Comparison of ENCODE assay signal across 8 cellular contexts in genomic region chr14:37197421-37198272, GRCh38. TPM values are rescaled to one million over a fixed set of nuclear protein-coding genes. Genes with fewer than 3 reads are reported as not detected.
A peak's percentile ranks its signal among the peaks of the same experiment; 100 is the strongest.
DNase-seq lines count a peak whose midpoint lies in the region; ATAC-seq and TF ChIP-seq lines count a peak whose summit lies in the region.

MIPOL1 (plus strand) TSS chr14:37197937; CDS start chr14:37247889, 49,952 bp downstream.

- H3K4me1 ChIP-seq in mucosa of rectum (ENCODE audit: control insufficient read depth in 2 of 2, insufficient read depth in 2 of 2, low read length in 2 of 2) (no peaks in the 10 kb centered on the region), subcutaneous abdominal adipose tissue (ENCODE audit: control insufficient read depth in 5 of 5, insufficient read depth in 5 of 5, low read length in 5 of 5) (peaks cover 0 to 11% (median 9%) of the 10 kb centered on the region in 5 donors)

- peak within 1 kb of the TSS; percentile 38 for H3K4me3 Mint-ChIP-seq in activated CD8-positive, alpha-beta T cell treated with anti-CD3 and anti-CD28 coated beads for 36 hours

- CTCF ChIA-PET in activated CD8-positive, alpha-beta T cell treated with anti-CD3 and anti-CD28 coated beads for 36 hours (lab: Charles Lee) = no interaction called here

- intact Hi-C loops in activated CD8-positive, alpha-beta T cell treated with anti-CD3 and anti-CD28 coated beads for 36 hours (cut with micrococcal nuclease) = no loop called here

- H3K27ac ChIP-seq in mucosa of rectum (ENCODE audit: low read depth in 2 of 2, low read length in 2 of 2) (peak within 1 kb of the TSS; percentile 77), subcutaneous abdominal adipose tissue (ENCODE audit: low read depth, low read length) (peak within 1 kb of the TSS; percentile 87)

- H3K9me3 ChIP-seq in mucosa of rectum (ENCODE audit: control insufficient read depth in 2 of 2, low read length in 2 of 2) = no peaks in the 10 kb centered on the region
- H3K9me3 ChIP-seq in subcutaneous abdominal adipose tissue (ENCODE audit: control insufficient read depth in 5 of 5, low read length in 5 of 5) = no peaks in the 10 kb centered on the region

- no peak within 1 kb of the TSS for H3K27ac Mint-ChIP-seq in activated CD8-positive, alpha-beta T cell treated with anti-CD3 and anti-CD28 coated beads for 36 hours

- POLR2A ChIA-PET in activated CD8-positive, alpha-beta T cell treated with anti-CD3 and anti-CD28 coated beads for 36 hours (lab: Charles Lee) = no interaction called here

- TF ChIP-seq CTCF in activated CD8-positive, alpha-beta T cell treated with anti-CD3 and anti-CD28 coated beads for 36 hours (IDR thresholded peaks at IDR 0.05) = no peak
- TF ChIP-seq CTCF in fibroblast of pulmonary artery (IDR thresholded peaks at IDR 0.05; ENCODE audit: low read length, missing control alignments) = peak; percentile 28

- H3K9ac ChIP-seq in mucosa of rectum (ENCODE audit: low read depth in 1 of 2, low read length in 2 of 2) (peak within 1 kb of the TSS; percentile 70 to 75), subcutaneous abdominal adipose tissue (ENCODE audit: low read length in 5 of 5) (peak within 1 kb of the TSS; percentile 74 to 96 (median 78))

- DNase-seq in NCI-H2107 treated with DMSO at 0.1 percent for 48 hours (lab: John Stamatoyannopoulos, UW; ENCODE audit: unreplicated experiment) (peak; percentile 89), fibroblast of pulmonary artery (ENCODE audit: low read depth) (peak; percentile 91)
- DNase-seq in activated CD8-positive, alpha-beta T cell treated with anti-CD3 and anti-CD28 coated beads for 36 hours = peak; percentile 4

- H3K36me3 ChIP-seq in mucosa of rectum (ENCODE audit: control insufficient read depth in 2 of 2, insufficient read depth in 2 of 2, low read length in 2 of 2) = no peaks in the 10 kb centered on the region
- H3K36me3 ChIP-seq in subcutaneous abdominal adipose tissue (ENCODE audit: control insufficient read depth in 5 of 5, insufficient read depth in 5 of 5, low read length in 5 of 5) = no peaks in the 10 kb centered on the region

- H3K27me3 Mint-ChIP-seq in activated CD8-positive, alpha-beta T cell treated with anti-CD3 and anti-CD28 coated beads for 36 hours = peaks cover 13% of the 10 kb centered on the region

- no peak for TF ChIP-seq POLR2A in GM18505 (IDR thresholded peaks at IDR 0.05; ENCODE audit: borderline replicate concordance, extremely low read depth, insufficient read depth, insufficient read length)

- H3K27me3 ChIP-seq in mucosa of rectum (ENCODE audit: control insufficient read depth in 2 of 2, insufficient read depth in 2 of 2, low read length in 2 of 2) (no peaks in the 10 kb centered on the region), subcutaneous abdominal adipose tissue (ENCODE audit: control insufficient read depth in 5 of 5, insufficient read depth in 4 of 5, low read length in 5 of 5) (no peaks in the 10 kb centered on the region)

- peak; percentile 62 for ATAC-seq in GM18505 (IDR thresholded peaks at IDR 0.05; ENCODE audit: unreplicated experiment)
- ATAC-seq in activated CD8-positive, alpha-beta T cell treated with anti-CD3 and anti-CD28 coated beads for 36 hours = peak; percentile 45
- no peak for ATAC-seq in GM18861 (IDR thresholded peaks at IDR 0.05; ENCODE audit: unreplicated experiment)
- no peak for ATAC-seq in HG03039 (IDR thresholded peaks at IDR 0.05; ENCODE audit: unreplicated experiment)

- peaks cover 7% of the 10 kb centered on the region for H3K4me1 Mint-ChIP-seq in activated CD8-positive, alpha-beta T cell treated with anti-CD3 and anti-CD28 coated beads for 36 hours (ENCODE audit: low read depth)

- peak within 1 kb of the TSS; percentile 80 for H3K4me3 ChIP-seq in fibroblast of pulmonary artery (replicated peaks; ENCODE audit: low read depth, low read length)
- peak within 1 kb of the TSS; percentile 72 to 88 for H3K4me3 ChIP-seq in mucosa of rectum (ENCODE audit: low read length in 2 of 2)
- H3K4me3 ChIP-seq in subcutaneous abdominal adipose tissue (ENCODE audit: low read depth in 1 of 5, low read length in 5 of 5) = peak within 1 kb of the TSS; percentile 62 to 98 (median 82)

- no peaks in the 10 kb centered on the region for H3K36me3 Mint-ChIP-seq in activated CD8-positive, alpha-beta T cell treated with anti-CD3 and anti-CD28 coated beads for 36 hours (ENCODE audit: low read depth)

- H3K9me3 Mint-ChIP-seq in activated CD8-positive, alpha-beta T cell treated with anti-CD3 and anti-CD28 coated beads for 36 hours = peaks cover 1% of the 10 kb centered on the region

RNA-seq across cellular contexts. Expression of gene MIPOL1, which starts in this region (rescaled TPM):
- not detected for total RNA-seq in activated CD8-positive, alpha-beta T cell treated with anti-CD3 and anti-CD28 coated beads for 36 hours

Comparison
In these comparisons a context has a peak if more than half of its experiments do, and no peak if none do; other contexts are left out.
1. Peak in DNase-seq and ATAC-seq in activated CD8-positive, alpha-beta T cell treated with anti-CD3 and anti-CD28 coated beads for 36 hours; RNA of the gene not detected or under 1 TPM.
2. DNase-seq: peak in every context shown above with its lines; median percentile 91 in fibroblast of pulmonary artery; 89 in NCI-H2107 treated with DMSO at 0.1 percent for 48 hours; 4 in activated CD8-positive, alpha-beta T cell treated with anti-CD3 and anti-CD28 coated beads for 36 hours.